In the genomic region with DNA sequence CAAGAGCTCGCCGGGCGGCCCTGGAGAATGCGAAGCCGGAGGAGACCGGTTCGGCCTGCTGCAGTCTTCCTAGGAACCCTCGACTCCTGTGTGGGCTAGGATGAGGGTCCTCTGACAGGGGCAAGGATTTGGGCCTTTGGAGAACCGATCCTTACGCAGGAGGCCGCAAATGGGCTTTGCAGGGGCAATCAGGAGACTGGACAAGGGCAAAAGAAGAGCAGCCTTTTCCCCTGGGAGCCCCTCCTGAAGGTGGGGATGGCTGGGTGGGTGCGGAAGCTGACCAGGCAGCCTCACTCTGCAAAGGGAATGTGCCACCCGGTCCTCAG, we compare ENCODE assay signal across 10 cellular contexts.
DNase-seq lines count a peak whose midpoint lies in the region; TF ChIP-seq lines count a peak whose summit lies in the region.
"Had no signal": no experiment of that assay in that cellular context is flagged by ENCODE, and none has a peak within 500 bp of the region (broad histone marks: within the 10 kb centered on the region; RNA-seq: fewer than 3 reads in every experiment).

No MANE protein-coding gene starts in this region.

- H3K4me3 ChIP-seq in NT2/D1 (ENCODE audit: insufficient read length, low read depth), result peak overlapping the region; percentile 78
- H3K4me3 ChIP-seq in esophagus (ENCODE audit: low read depth in 1 of 2, low read length in 2 of 2), result peak overlapping the region; percentile 54 to 64
- peak overlapping the region; percentile 63 for H3K4me3 ChIP-seq in neuron (ENCODE audit: low read length)
- H3K4me3 ChIP-seq in HAP-1, result no peak overlapping the region

- peak; percentile 51 for DNase-seq in 8988T
- no peak for DNase-seq in NT2/D1 (ENCODE audit: low read depth, low spot score)
- DNase-seq in mesenteric fat pad (ENCODE audit: low spot score), result no peak
- DNase-seq in HAP-1 (ENCODE audit: low spot score in 2 of 2), result no peak
- no peak for DNase-seq in GOT3 (lab: John Stamatoyannopoulos, UW)
- DNase-seq in GM20000 (ENCODE audit: low spot score), result no peak
- DNase-seq: activated CD8-positive, alpha-beta memory T cell treated with anti-CD3 and anti-CD28 coated beads, Interleukin-2, amount 50 U/mL, for 48 hours; CD4-positive, alpha-beta memory T cell had no signal

- peak overlapping the region; percentile 51 for H2AFZ ChIP-seq in neuron (ENCODE audit: low read depth, low read length)

- no peaks in the 10 kb centered on the region for H3K9me3 ChIP-seq in NT2/D1 (ENCODE audit: insufficient read depth, low read length)
- no peaks in the 10 kb centered on the region for H3K9me3 ChIP-seq in esophagus (ENCODE audit: control insufficient read depth in 2 of 2, insufficient read depth in 1 of 2, low read depth in 1 of 2, low read length in 1 of 2)
- H3K9me3 ChIP-seq in neuron (ENCODE audit: low read length), result no peaks in the 10 kb centered on the region
- no peaks in the 10 kb centered on the region for H3K9me3 ChIP-seq in HAP-1

- H3K4me1 ChIP-seq in NT2/D1 (ENCODE audit: insufficient read depth, insufficient read length) (peaks cover 27% of the 10 kb centered on the region), esophagus (ENCODE audit: control insufficient read depth in 2 of 2, insufficient read depth in 2 of 2, low read length in 1 of 2) (peaks cover 19 to 25% of the 10 kb centered on the region in 2 donors), neuron (ENCODE audit: insufficient read depth, low read length) (peaks cover 47% of the 10 kb centered on the region), HAP-1 (no peaks in the 10 kb centered on the region)

- H3K9ac ChIP-seq in NT2/D1 (ENCODE audit: insufficient read length, low read depth), result peak overlapping the region; percentile 92

- in situ Hi-C loops in HAP-1 (cut with MboI; ENCODE audit: low sequenced_read_pairs), result no loop called here

- TF ChIP-seq CTCF in GM20000 (IDR thresholded peaks at IDR 0.05; ENCODE audit: extremely low read depth, missing control alignments), result no peak

- H3K27ac ChIP-seq in esophagus (ENCODE audit: low read depth in 2 of 2, low read length in 1 of 2), result peak overlapping the region in 1 of 2 donors; percentile 44

- H3K36me3 ChIP-seq in NT2/D1 (ENCODE audit: insufficient read depth, insufficient read length, low read length) (no peaks in the 10 kb centered on the region), esophagus (ENCODE audit: control insufficient read depth in 2 of 2, insufficient read depth in 2 of 2, low read length in 1 of 2) (no peaks in the 10 kb centered on the region), neuron (ENCODE audit: insufficient read depth, low read length) (peaks cover 2% of the 10 kb centered on the region), HAP-1 (replicated peaks) (no peaks in the 10 kb centered on the region)

- 19 to 22% methylated on average over 13 of the region's 13 CpGs for WGBS in esophagus, 2 donors

- H3K27me3 ChIP-seq in NT2/D1 (ENCODE audit: insufficient read depth, insufficient read length), result peaks cover 43% of the 10 kb centered on the region
- H3K27me3 ChIP-seq in esophagus (ENCODE audit: control insufficient read depth in 1 of 2, insufficient read depth in 2 of 2, low read length in 2 of 2), result no peaks in the 10 kb centered on the region
- H3K27me3 ChIP-seq in neuron (ENCODE audit: insufficient read depth, low read length), result no peaks in the 10 kb centered on the region
- no peaks in the 10 kb centered on the region; the same call in 1 of the 2 replicates for H3K27me3 ChIP-seq in HAP-1 (ENCODE audit: low read depth)
